ENCODE assay signal across 7 cellular contexts in the genomic region with DNA sequence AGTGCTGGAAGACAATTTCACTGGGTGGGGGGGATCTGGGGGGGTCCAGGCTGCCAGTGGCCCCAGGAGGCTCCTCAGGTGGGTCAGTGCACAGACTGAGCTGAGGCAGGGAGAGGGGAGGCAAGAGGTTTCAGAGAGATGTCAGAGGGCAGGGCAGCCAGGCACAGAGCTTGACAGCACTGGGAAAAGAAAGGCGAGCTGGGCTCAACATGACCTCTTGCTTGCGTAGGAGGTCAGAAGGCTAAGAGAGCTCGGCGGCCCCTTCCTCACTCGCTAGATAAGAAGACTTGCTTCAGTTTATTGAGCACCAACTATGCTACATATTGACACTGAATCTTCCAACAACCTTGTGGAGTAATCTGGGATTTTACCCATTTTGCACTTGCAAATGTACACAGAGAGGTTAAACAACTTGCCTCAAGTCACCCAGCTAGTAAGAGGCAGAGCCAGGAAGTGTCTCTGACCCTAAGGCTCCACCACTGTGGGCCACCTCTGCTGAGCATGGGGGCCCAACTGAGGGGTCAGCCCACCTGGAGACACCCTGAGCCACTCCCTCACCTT. TPM values are rescaled to one million over a fixed set of nuclear protein-coding genes. Genes with fewer than 3 reads are reported as not detected.
DNase-seq lines count a peak whose midpoint lies in the region; ATAC-seq and TF ChIP-seq lines count a peak whose summit lies in the region.
"Had no signal": no experiment of that assay in that cellular context is flagged by ENCODE, and none has a peak within 500 bp of the region (broad histone marks: within the 10 kb centered on the region; RNA-seq: fewer than 3 reads in every experiment).

No MANE protein-coding gene starts in this region.

- no peak overlapping the region for H3K4me3 Mint-ChIP-seq in CD8-positive, alpha-beta T cell
- H3K4me3 Mint-ChIP-seq in activated CD8-positive, alpha-beta T cell treated with anti-CD3 and anti-CD28 coated beads, Interleukin-2, amount 10 ng/mL, durations not matched to agents 7 days and 5 days: no peak overlapping the region

- H3K4me1 Mint-ChIP-seq in CD8-positive, alpha-beta T cell (ENCODE audit: low read depth): peaks cover 27% of the 10 kb centered on the region
- peaks cover 53% of the 10 kb centered on the region for H3K4me1 Mint-ChIP-seq in activated CD8-positive, alpha-beta T cell treated with anti-CD3 and anti-CD28 coated beads, Interleukin-2, amount 10 ng/mL, durations not matched to agents 7 days and 5 days (ENCODE audit: low read depth)

- intact Hi-C loops in CD8-positive, alpha-beta T cell (cut with DNase I, micrococcal nuclease): no loop called here

- no peaks in the 10 kb centered on the region for H3K36me3 ChIP-seq in CD8-positive, alpha-beta T cell (ENCODE audit: insufficient read depth, low read length)
- peaks cover 10 to 53% of the 10 kb centered on the region in 2 donors for H3K36me3 ChIP-seq in muscle layer of duodenum (ENCODE audit: control insufficient read depth in 1 of 2, insufficient read depth in 2 of 2, low read length in 2 of 2)

- DNase-seq in CD8-positive, alpha-beta T cell: no peak
- DNase-seq in activated CD8-positive, alpha-beta T cell treated with anti-CD3 and anti-CD28 coated beads, Interleukin-2, amount 10 ng/mL, durations not matched to agents 7 days and 5 days: no peak
- DNase-seq in DMS 273 treated with DMSO at 0.1 percent for 48 hours (lab: John Stamatoyannopoulos, UW): no peak
- DNase-seq: NCI-H2081 treated with DMSO at 0.1 percent for 48 hours had no signal

- H3K27me3 ChIP-seq in CD8-positive, alpha-beta T cell (ENCODE audit: insufficient read depth, low read length): no peaks in the 10 kb centered on the region
- no peaks in the 10 kb centered on the region for H3K27me3 ChIP-seq in muscle layer of duodenum (ENCODE audit: low read depth, low read length)

- no peaks in the 10 kb centered on the region for H3K9me3 ChIP-seq in CD8-positive, alpha-beta T cell (ENCODE audit: low read length)
- no peaks in the 10 kb centered on the region for H3K9me3 ChIP-seq in muscle layer of duodenum (ENCODE audit: control insufficient read depth in 1 of 2, low read length in 2 of 2)

- ATAC-seq in CD8-positive, alpha-beta T cell: no peak
- no peak for ATAC-seq in activated CD8-positive, alpha-beta T cell treated with anti-CD3 and anti-CD28 coated beads, Interleukin-2, amount 10 ng/mL, durations not matched to agents 7 days and 5 days
- ATAC-seq in GM18907 (IDR thresholded peaks at IDR 0.05; ENCODE audit: unreplicated experiment) (no peak), GM18519 (IDR thresholded peaks at IDR 0.05; ENCODE audit: low FRiP score, unreplicated experiment) (no peak)

- H3K27me3 Mint-ChIP-seq in CD8-positive, alpha-beta T cell (ENCODE audit: low read depth): no peaks in the 10 kb centered on the region
- peaks cover 11% of the 10 kb centered on the region for H3K27me3 Mint-ChIP-seq in activated CD8-positive, alpha-beta T cell treated with anti-CD3 and anti-CD28 coated beads, Interleukin-2, amount 10 ng/mL, durations not matched to agents 7 days and 5 days (ENCODE audit: low read depth)

- no peak overlapping the region for H3K4me3 ChIP-seq in CD8-positive, alpha-beta T cell (ENCODE audit: low read depth, low read length)
- peak overlapping the region; percentile 4 to 88 for H3K4me3 ChIP-seq in muscle layer of duodenum (ENCODE audit: low read depth in 1 of 2, low read length in 2 of 2)

- H3K27ac ChIP-seq in CD8-positive, alpha-beta T cell (ENCODE audit: low read depth, low read length): no peak overlapping the region
- peak overlapping the region; percentile 90 for H3K27ac ChIP-seq in muscle layer of duodenum (ENCODE audit: low read length)

- peaks cover 24% of the 10 kb centered on the region for H3K4me1 ChIP-seq in CD8-positive, alpha-beta T cell (ENCODE audit: insufficient read depth, low read length)
- peaks cover 19 to 83% of the 10 kb centered on the region in 2 donors for H3K4me1 ChIP-seq in muscle layer of duodenum (ENCODE audit: control insufficient read depth in 1 of 2, insufficient read depth in 2 of 2, low read length in 2 of 2)

- peaks cover 17% of the 10 kb centered on the region for H3K36me3 Mint-ChIP-seq in CD8-positive, alpha-beta T cell
- H3K36me3 Mint-ChIP-seq in activated CD8-positive, alpha-beta T cell treated with anti-CD3 and anti-CD28 coated beads, Interleukin-2, amount 10 ng/mL, durations not matched to agents 7 days and 5 days (ENCODE audit: low read depth): peaks cover 24% of the 10 kb centered on the region

- TF ChIP-seq CTCF in CD8-positive, alpha-beta T cell (IDR thresholded peaks at IDR 0.05): no peak

- CTCF ChIA-PET in CD8-positive, alpha-beta T cell (lab: Charles Lee): interaction anchor here (1.5 to 2.6 kb wide), 4 partner anchors 7 to 103 kb away, joined by 4 to 21 read pairs (median 8); partner anchors contain the start of gene DOK3
- CTCF ChIA-PET in activated CD8-positive, alpha-beta T cell treated with anti-CD3 and anti-CD28 coated beads, Interleukin-2, amount 10 ng/mL, durations not matched to agents 7 days and 5 days (lab: Charles Lee): interaction anchor here (1.3 to 4.4 kb wide), 8 partner anchors 15 to 184 kb away, joined by 3 to 19 read pairs (median 7); no protein-coding TSS in a partner anchor

- no peaks in the 10 kb centered on the region for H3K9me3 Mint-ChIP-seq in CD8-positive, alpha-beta T cell
- H3K9me3 Mint-ChIP-seq in activated CD8-positive, alpha-beta T cell treated with anti-CD3 and anti-CD28 coated beads, Interleukin-2, amount 10 ng/mL, durations not matched to agents 7 days and 5 days (ENCODE audit: insufficient read depth): no peaks in the 10 kb centered on the region

- peak overlapping the region; percentile 49 for H3K27ac Mint-ChIP-seq in CD8-positive, alpha-beta T cell
- peak overlapping the region; percentile 84 for H3K27ac Mint-ChIP-seq in activated CD8-positive, alpha-beta T cell treated with anti-CD3 and anti-CD28 coated beads, Interleukin-2, amount 10 ng/mL, durations not matched to agents 7 days and 5 days

- POLR2A ChIA-PET in CD8-positive, alpha-beta T cell (lab: Charles Lee): no interaction called here
- POLR2A ChIA-PET in activated CD8-positive, alpha-beta T cell treated with anti-CD3 and anti-CD28 coated beads, Interleukin-2, amount 10 ng/mL, durations not matched to agents 7 days and 5 days (lab: Charles Lee): interaction anchor here (1.2 to 2.9 kb wide), 3 partner anchors 9 to 67 kb away, joined by 3 to 12 read pairs (median 5); no protein-coding TSS in a partner anchor

RNA-seq across cellular contexts. Expression of gene PDLIM7, which starts 3.5 kb away (rescaled TPM):
- 1 to 10 TPM; 6.6 to 7.1 TPM for total RNA-seq in CD8-positive, alpha-beta T cell
- 10 to 100 TPM; 62.5 to 67.3 TPM for total RNA-seq in activated CD8-positive, alpha-beta T cell treated with anti-CD3 and anti-CD28 coated beads, Interleukin-2, amount 10 ng/mL, durations not matched to agents 7 days and 5 days

RNA-seq across cellular contexts. Expression of gene DOK3, which starts 15.8 kb away (rescaled TPM):
- total RNA-seq in CD8-positive, alpha-beta T cell: 1 to 10 TPM; 1.1 to 1.2 TPM
- 1 to 10 TPM; 7.3 to 7.8 TPM for total RNA-seq in activated CD8-positive, alpha-beta T cell treated with anti-CD3 and anti-CD28 coated beads, Interleukin-2, amount 10 ng/mL, durations not matched to agents 7 days and 5 days

RNA-seq across cellular contexts. Expression of gene DBN1, which starts 20.4 kb away (rescaled TPM):
- total RNA-seq in CD8-positive, alpha-beta T cell: 10 to 100 TPM; 16.2 to 19.9 TPM
- 100 to 1,000 TPM in 1 of 2 experiments, 10 to 100 TPM in 1; 92.9 to 104 TPM for total RNA-seq in activated CD8-positive, alpha-beta T cell treated with anti-CD3 and anti-CD28 coated beads, Interleukin-2, amount 10 ng/mL, durations not matched to agents 7 days and 5 days

RNA-seq across cellular contexts. Expression of gene DDX41, which starts 22.9 kb away (rescaled TPM):
- 10 to 100 TPM; 66.8 to 71.0 TPM for total RNA-seq in CD8-positive, alpha-beta T cell
- total RNA-seq in activated CD8-positive, alpha-beta T cell treated with anti-CD3 and anti-CD28 coated beads, Interleukin-2, amount 10 ng/mL, durations not matched to agents 7 days and 5 days: 100 to 1,000 TPM; 135 to 149 TPM

RNA-seq across cellular contexts. Expression of gene PRR7, which starts 47.3 kb away (rescaled TPM):
- 10 to 100 TPM; 21.0 TPM for total RNA-seq in CD8-positive, alpha-beta T cell
- total RNA-seq in activated CD8-positive, alpha-beta T cell treated with anti-CD3 and anti-CD28 coated beads, Interleukin-2, amount 10 ng/mL, durations not matched to agents 7 days and 5 days: 10 to 100 TPM in 1 of 2 experiments, 1 to 10 TPM in 1; 9.8 to 11.6 TPM

Comparison
In these comparisons a context has a peak if more than half of its experiments do, and no peak if none do; other contexts are left out.
1. RNA of gene PDLIM7, which starts 3.5 kb away (total RNA-seq): 62.5 to 67.3 TPM in activated CD8-positive, alpha-beta T cell treated with anti-CD3 and anti-CD28 coated beads, Interleukin-2, amount 10 ng/mL, durations not matched to agents 7 days and 5 days; 6.6 to 7.1 TPM in CD8-positive, alpha-beta T cell; every median in the first group is over 4 times any median in the second.
2. RNA of gene DBN1, which starts 20.4 kb away (total RNA-seq): 92.9 to 104 TPM in activated CD8-positive, alpha-beta T cell treated with anti-CD3 and anti-CD28 coated beads, Interleukin-2, amount 10 ng/mL, durations not matched to agents 7 days and 5 days; 16.2 to 19.9 TPM in CD8-positive, alpha-beta T cell; every median in the first group is over 4 times any median in the second.